ENCODE assay signal across 9 cellular contexts in the genomic region with DNA sequence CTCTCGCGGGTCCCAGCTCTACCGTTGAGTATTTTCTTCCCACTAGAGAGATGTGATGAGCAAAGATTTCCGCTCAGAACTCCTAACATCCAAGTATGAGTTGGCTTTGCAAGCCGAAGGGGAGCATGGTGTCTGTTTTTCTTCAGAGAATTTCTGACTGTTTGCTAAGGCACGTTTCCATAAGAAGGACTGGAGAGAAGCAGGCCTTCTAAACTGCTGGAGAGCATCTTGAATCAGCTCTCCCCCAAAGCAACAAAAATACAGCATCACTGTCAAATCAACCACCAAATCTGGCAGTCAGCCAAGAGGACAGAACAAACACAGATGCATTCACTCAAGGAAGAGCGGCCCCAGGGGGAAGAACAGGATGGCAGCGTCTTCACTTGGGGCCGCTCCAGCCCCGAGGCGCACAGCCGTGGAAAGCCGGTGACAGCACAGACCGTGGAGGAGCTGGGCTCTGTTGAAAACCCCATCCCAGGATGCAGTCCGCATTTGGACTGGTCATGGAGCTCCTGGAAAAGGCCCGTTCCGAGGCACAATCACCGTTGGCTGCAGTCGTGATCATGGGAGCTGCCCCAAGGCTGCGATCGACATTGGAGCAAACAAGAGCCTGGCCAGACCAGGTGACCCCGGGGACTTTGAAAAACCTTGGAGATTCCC.
DNase-seq lines count a peak whose midpoint lies in the region.
"Had no signal": no experiment of that assay in that cellular context is flagged by ENCODE, and none has a peak within 500 bp of the region (broad histone marks: within the 10 kb centered on the region; RNA-seq: fewer than 3 reads in every experiment).

No MANE protein-coding gene starts in this region.

- H3K27ac ChIP-seq in stomach smooth muscle (ENCODE audit: low read length): peak overlapping the region; percentile 73

- peak overlapping the region in 1 of 2 donors; percentile 48 for H3K9ac ChIP-seq in stomach smooth muscle (ENCODE audit: low read length in 2 of 2)

- H3K4me3 ChIP-seq in stomach smooth muscle (ENCODE audit: low read length in 2 of 2) (peak overlapping the region; percentile 31 to 55), HAP-1 (no peak overlapping the region)

- in situ Hi-C loops in HAP-1 (cut with MboI; ENCODE audit: low sequenced_read_pairs): no loop called here

- H3K9me3 ChIP-seq in stomach smooth muscle (ENCODE audit: control insufficient read depth in 2 of 2, low read length in 2 of 2) (peaks cover 0 to 5% of the 10 kb centered on the region in 2 donors), HAP-1 (no peaks in the 10 kb centered on the region; the same call in none of the 2 replicates)

- peaks cover 20% of the 10 kb centered on the region for H3K4me1 ChIP-seq in stomach smooth muscle (ENCODE audit: control insufficient read depth, insufficient read depth, low read length)
- H3K4me1 ChIP-seq in HAP-1: no peaks in the 10 kb centered on the region

- no peaks in the 10 kb centered on the region for H3K27me3 ChIP-seq in stomach smooth muscle (ENCODE audit: control insufficient read depth in 1 of 2, insufficient read depth in 2 of 2, low read length in 2 of 2)
- H3K27me3 ChIP-seq in HAP-1 (ENCODE audit: low read depth): no peaks in the 10 kb centered on the region

- intact Hi-C loops in cardiac septum (cut with DNase I): no loop called here

- peak; percentile 37 for DNase-seq in NCI-H1694 (lab: John Stamatoyannopoulos, UW)
- no peak for DNase-seq in NCI-H1694 treated with DMSO at 0.1 percent for 48 hours (lab: John Stamatoyannopoulos, UW)
- peak; percentile 65 for DNase-seq in NCI-H345 (lab: John Stamatoyannopoulos, UW)
- peak; percentile 63 for DNase-seq in cardiac septum (ENCODE audit: low spot score)
- no peak for DNase-seq in HAP-1 (ENCODE audit: low spot score in 2 of 2)
- DNase-seq in AG08396 (ENCODE audit: low spot score): no peak
- no peak for DNase-seq in SKM-1 (lab: John Stamatoyannopoulos, UW; ENCODE audit: unreplicated experiment)
- DNase-seq: occipital lobe had no signal

- no peaks in the 10 kb centered on the region for H3K36me3 ChIP-seq in stomach smooth muscle (ENCODE audit: control insufficient read depth in 2 of 2, insufficient read depth in 2 of 2, low read length in 2 of 2)
- no peaks in the 10 kb centered on the region for H3K36me3 ChIP-seq in HAP-1 (replicated peaks)

Comparison
In these comparisons a context has a peak if more than half of its experiments do, and no peak if none do; other contexts are left out.
1. DNase-seq: peak in NCI-H1694 (single experiment), NCI-H345 (single experiment) and cardiac septum (single experiment); none in NCI-H1694 treated with DMSO at 0.1 percent for 48 hours (single experiment), HAP-1 (0 of 2), AG08396 (single experiment) and SKM-1 (single experiment).